Comparison of ENCODE assay signal across 1 cellular context in the genomic region with DNA sequence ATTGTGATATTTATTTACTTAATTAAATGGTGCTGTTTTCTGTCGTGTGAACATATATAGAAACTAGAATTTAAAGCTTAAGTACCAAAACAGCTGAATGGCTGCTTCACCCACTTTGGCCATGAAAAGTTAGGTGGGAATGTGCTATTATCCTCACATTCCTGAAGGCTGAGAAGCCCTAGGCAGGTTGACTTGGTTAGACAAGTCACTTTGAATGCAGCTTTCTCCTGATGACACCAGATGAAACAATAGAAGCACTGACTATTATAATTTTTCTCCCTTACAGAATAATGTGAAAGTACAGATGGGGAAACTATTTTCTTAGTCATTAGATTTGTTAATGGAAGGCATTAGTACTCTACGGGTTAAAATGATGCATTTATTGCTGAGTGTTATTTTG.
TF ChIP-seq lines count a peak whose summit lies in the region.

No MANE protein-coding gene starts in this region.

TF ChIP-seq in WTC11, 78 proteins besides CTCF, POLR2A, EP300 and RAD21 (continued from another document):
- TF ChIP-seq, protein P1, sequence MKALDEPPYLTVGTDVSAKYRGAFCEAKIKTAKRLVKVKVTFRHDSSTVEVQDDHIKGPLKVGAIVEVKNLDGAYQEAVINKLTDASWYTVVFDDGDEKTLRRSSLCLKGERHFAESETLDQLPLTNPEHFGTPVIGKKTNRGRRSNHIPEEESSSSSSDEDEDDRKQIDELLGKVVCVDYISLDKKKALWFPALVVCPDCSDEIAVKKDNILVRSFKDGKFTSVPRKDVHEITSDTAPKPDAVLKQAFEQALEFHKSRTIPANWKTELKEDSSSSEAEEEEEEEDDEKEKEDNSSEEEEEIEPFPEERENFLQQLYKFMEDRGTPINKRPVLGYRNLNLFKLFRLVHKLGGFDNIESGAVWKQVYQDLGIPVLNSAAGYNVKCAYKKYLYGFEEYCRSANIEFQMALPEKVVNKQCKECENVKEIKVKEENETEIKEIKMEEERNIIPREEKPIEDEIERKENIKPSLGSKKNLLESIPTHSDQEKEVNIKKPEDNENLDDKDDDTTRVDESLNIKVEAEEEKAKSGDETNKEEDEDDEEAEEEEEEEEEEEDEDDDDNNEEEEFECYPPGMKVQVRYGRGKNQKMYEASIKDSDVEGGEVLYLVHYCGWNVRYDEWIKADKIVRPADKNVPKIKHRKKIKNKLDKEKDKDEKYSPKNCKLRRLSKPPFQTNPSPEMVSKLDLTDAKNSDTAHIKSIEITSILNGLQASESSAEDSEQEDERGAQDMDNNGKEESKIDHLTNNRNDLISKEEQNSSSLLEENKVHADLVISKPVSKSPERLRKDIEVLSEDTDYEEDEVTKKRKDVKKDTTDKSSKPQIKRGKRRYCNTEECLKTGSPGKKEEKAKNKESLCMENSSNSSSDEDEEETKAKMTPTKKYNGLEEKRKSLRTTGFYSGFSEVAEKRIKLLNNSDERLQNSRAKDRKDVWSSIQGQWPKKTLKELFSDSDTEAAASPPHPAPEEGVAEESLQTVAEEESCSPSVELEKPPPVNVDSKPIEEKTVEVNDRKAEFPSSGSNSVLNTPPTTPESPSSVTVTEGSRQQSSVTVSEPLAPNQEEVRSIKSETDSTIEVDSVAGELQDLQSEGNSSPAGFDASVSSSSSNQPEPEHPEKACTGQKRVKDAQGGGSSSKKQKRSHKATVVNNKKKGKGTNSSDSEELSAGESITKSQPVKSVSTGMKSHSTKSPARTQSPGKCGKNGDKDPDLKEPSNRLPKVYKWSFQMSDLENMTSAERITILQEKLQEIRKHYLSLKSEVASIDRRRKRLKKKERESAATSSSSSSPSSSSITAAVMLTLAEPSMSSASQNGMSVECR (CRISPR knock-in tag; IDR thresholded peaks at IDR 0.05; ENCODE audit: borderline replicate concordance) = no peak
- TF ChIP-seq, protein P2, sequence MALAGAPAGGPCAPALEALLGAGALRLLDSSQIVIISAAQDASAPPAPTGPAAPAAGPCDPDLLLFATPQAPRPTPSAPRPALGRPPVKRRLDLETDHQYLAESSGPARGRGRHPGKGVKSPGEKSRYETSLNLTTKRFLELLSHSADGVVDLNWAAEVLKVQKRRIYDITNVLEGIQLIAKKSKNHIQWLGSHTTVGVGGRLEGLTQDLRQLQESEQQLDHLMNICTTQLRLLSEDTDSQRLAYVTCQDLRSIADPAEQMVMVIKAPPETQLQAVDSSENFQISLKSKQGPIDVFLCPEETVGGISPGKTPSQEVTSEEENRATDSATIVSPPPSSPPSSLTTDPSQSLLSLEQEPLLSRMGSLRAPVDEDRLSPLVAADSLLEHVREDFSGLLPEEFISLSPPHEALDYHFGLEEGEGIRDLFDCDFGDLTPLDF (CRISPR knock-in tag; IDR thresholded peaks at IDR 0.05) = no peak
- TF ChIP-seq HMGA2 (CRISPR knock-in tag; IDR thresholded peaks at IDR 0.05) = no peak
- no peak for TF ChIP-seq MYBL2 (CRISPR knock-in tag; IDR thresholded peaks at IDR 0.05)
- no peak for TF ChIP-seq IRF2 (CRISPR knock-in tag; IDR thresholded peaks at IDR 0.05; ENCODE audit: borderline replicate concordance, low read depth)
- TF ChIP-seq CREM (CRISPR knock-in tag; IDR thresholded peaks at IDR 0.05) = no peak
- no peak for TF ChIP-seq NFYB (CRISPR knock-in tag; conservative IDR thresholded peaks at IDR 0.05; ENCODE audit: low read depth)
- TF ChIP-seq IRF1 (CRISPR knock-in tag; IDR thresholded peaks at IDR 0.05) = no peak
- no peak for TF ChIP-seq ELF4 (CRISPR knock-in tag; IDR thresholded peaks at IDR 0.05; ENCODE audit: low read depth)
- TF ChIP-seq TP53 (CRISPR knock-in tag; IDR thresholded peaks at IDR 0.05) = no peak
TF ChIP-seq in WTC11: peak in this region for 0.
